In the genomic region with DNA sequence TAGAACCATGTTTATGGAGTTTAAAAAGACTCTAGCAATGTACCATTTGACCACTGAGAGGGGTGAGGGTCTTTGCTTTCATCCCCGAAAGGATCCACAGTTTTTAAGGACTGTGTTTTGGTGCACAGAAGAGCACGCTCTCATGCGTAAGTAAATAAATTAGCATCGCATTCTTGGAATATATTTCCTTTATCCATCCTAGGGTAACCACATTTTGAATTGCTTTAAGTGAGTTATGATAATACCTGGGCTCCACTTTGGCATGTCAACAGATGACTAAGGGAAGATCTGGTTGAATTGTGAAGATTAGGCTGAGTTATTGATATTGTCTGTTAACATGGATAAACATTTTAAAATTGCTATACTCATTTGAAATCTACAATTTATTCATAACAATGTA, we compare ENCODE assay signal across 2 cellular contexts.
TF ChIP-seq lines count a peak whose summit lies in the region.

No MANE protein-coding gene starts in this region.

TF ChIP-seq in WTC11, 78 proteins besides CTCF, POLR2A, EP300 and RAD21 (continued from another document and continues in another):
- TF ChIP-seq, protein P1, sequence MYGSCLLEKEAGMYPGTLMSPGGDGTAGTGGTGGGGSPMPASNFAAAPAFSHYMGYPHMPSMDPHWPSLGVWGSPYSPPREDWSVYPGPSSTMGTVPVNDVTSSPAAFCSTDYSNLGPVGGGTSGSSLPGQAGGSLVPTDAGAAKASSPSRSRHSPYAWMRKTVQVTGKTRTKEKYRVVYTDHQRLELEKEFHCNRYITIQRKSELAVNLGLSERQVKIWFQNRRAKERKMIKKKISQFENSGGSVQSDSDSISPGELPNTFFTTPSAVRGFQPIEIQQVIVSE (CRISPR knock-in tag; IDR thresholded peaks at IDR 0.05; ENCODE audit: borderline replicate concordance) = no peak
- TF ChIP-seq FOXJ3 (CRISPR knock-in tag; IDR thresholded peaks at IDR 0.05; ENCODE audit: borderline replicate concordance) (no peak), SMAD4 (CRISPR knock-in tag; IDR thresholded peaks at IDR 0.05) (no peak), ETV6 (CRISPR knock-in tag; IDR thresholded peaks at IDR 0.05) (no peak), JUN (CRISPR knock-in tag; IDR thresholded peaks at IDR 0.05) (no peak), TCF7 (CRISPR knock-in tag; IDR thresholded peaks at IDR 0.05; ENCODE audit: low read depth) (no peak), HMGA2 (CRISPR knock-in tag; IDR thresholded peaks at IDR 0.05) (no peak), ZNF263 (CRISPR knock-in tag; IDR thresholded peaks at IDR 0.05; ENCODE audit: low read depth) (no peak)
- TF ChIP-seq, protein P2, sequence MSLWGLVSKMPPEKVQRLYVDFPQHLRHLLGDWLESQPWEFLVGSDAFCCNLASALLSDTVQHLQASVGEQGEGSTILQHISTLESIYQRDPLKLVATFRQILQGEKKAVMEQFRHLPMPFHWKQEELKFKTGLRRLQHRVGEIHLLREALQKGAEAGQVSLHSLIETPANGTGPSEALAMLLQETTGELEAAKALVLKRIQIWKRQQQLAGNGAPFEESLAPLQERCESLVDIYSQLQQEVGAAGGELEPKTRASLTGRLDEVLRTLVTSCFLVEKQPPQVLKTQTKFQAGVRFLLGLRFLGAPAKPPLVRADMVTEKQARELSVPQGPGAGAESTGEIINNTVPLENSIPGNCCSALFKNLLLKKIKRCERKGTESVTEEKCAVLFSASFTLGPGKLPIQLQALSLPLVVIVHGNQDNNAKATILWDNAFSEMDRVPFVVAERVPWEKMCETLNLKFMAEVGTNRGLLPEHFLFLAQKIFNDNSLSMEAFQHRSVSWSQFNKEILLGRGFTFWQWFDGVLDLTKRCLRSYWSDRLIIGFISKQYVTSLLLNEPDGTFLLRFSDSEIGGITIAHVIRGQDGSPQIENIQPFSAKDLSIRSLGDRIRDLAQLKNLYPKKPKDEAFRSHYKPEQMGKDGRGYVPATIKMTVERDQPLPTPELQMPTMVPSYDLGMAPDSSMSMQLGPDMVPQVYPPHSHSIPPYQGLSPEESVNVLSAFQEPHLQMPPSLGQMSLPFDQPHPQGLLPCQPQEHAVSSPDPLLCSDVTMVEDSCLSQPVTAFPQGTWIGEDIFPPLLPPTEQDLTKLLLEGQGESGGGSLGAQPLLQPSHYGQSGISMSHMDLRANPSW (CRISPR knock-in tag; conservative IDR thresholded peaks at IDR 0.05; ENCODE audit: low read depth) = no peak
- TF ChIP-seq, protein P3, sequence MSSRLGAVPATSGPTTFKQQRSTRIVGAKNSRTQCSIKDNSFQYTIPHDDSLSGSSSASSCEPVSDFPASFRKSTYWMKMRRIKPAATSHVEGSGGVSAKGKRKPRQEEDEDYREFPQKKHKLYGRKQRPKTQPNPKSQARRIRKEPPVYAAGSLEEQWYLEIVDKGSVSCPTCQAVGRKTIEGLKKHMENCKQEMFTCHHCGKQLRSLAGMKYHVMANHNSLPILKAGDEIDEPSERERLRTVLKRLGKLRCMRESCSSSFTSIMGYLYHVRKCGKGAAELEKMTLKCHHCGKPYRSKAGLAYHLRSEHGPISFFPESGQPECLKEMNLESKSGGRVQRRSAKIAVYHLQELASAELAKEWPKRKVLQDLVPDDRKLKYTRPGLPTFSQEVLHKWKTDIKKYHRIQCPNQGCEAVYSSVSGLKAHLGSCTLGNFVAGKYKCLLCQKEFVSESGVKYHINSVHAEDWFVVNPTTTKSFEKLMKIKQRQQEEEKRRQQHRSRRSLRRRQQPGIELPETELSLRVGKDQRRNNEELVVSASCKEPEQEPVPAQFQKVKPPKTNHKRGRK (CRISPR knock-in tag; IDR thresholded peaks at IDR 0.05; ENCODE audit: borderline replicate concordance) = no peak
- TF ChIP-seq, protein P4, sequence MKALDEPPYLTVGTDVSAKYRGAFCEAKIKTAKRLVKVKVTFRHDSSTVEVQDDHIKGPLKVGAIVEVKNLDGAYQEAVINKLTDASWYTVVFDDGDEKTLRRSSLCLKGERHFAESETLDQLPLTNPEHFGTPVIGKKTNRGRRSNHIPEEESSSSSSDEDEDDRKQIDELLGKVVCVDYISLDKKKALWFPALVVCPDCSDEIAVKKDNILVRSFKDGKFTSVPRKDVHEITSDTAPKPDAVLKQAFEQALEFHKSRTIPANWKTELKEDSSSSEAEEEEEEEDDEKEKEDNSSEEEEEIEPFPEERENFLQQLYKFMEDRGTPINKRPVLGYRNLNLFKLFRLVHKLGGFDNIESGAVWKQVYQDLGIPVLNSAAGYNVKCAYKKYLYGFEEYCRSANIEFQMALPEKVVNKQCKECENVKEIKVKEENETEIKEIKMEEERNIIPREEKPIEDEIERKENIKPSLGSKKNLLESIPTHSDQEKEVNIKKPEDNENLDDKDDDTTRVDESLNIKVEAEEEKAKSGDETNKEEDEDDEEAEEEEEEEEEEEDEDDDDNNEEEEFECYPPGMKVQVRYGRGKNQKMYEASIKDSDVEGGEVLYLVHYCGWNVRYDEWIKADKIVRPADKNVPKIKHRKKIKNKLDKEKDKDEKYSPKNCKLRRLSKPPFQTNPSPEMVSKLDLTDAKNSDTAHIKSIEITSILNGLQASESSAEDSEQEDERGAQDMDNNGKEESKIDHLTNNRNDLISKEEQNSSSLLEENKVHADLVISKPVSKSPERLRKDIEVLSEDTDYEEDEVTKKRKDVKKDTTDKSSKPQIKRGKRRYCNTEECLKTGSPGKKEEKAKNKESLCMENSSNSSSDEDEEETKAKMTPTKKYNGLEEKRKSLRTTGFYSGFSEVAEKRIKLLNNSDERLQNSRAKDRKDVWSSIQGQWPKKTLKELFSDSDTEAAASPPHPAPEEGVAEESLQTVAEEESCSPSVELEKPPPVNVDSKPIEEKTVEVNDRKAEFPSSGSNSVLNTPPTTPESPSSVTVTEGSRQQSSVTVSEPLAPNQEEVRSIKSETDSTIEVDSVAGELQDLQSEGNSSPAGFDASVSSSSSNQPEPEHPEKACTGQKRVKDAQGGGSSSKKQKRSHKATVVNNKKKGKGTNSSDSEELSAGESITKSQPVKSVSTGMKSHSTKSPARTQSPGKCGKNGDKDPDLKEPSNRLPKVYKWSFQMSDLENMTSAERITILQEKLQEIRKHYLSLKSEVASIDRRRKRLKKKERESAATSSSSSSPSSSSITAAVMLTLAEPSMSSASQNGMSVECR (CRISPR knock-in tag; IDR thresholded peaks at IDR 0.05; ENCODE audit: borderline replicate concordance) = no peak
- TF ChIP-seq, protein P5, sequence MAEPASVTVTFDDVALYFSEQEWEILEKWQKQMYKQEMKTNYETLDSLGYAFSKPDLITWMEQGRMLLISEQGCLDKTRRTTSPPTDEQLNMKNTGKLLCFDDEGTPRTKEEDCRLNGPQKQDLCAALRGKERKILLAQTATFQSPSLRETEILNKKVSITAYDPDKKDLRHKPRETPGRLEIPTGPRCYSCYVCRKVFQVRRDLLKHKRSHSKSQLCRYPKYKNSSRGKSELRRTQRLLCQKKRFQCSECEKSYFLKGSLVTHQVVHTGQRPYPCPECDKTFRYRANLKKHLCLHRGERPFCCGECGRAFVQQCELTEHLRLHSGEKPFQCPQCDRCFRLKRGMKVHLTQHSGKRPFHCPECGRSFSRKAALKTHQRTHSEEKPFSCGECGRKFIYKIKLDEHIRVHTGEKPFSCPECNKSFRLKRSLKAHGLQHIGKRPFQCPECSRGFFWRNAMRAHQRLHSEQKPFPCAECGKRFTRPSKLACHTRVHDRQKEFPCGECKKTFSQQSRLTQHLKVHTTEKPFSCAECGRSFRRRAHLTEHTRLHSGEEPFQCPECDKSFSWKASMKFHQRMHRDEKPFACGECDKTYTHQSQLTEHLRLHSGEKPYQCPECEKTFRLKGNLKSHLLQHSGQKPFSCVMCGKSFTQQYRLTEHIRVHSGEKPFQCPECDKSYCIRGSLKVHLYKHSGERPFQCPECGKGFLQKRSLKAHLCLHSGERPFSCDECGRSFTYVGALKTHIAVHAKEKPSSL (CRISPR knock-in tag; conservative IDR thresholded peaks at IDR 0.05) = no peak

TF ChIP-seq in H1, 55 proteins besides CTCF, POLR2A, EP300 and RAD21 (continued from another document):
- TF ChIP-seq POLR2AphosphoS5 (IDR thresholded peaks at IDR 0.05; ENCODE audit: low read depth, low read length) = no peak
